In the genomic region with DNA sequence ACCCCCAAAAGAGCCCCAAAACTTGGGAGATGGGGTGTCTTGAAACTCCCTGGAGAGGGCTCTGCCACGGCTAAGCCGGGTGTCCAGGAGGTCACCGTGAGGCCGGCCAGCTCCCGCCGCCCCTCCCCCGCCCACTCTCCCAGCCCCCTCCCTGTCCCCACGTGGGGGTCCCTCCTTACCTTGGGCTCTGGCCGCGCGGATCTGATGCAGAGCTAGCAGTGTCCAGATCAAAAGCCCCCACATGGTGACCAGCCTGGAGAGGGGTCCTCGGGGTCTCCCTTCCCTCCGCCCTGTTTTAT, we compare ENCODE assay signal across 8 cellular contexts. TPM values are rescaled to one million over a fixed set of nuclear protein-coding genes. Genes with fewer than 3 reads are reported as not detected.
DNase-seq lines count a peak whose midpoint lies in the region; ATAC-seq and TF ChIP-seq lines count a peak whose summit lies in the region.

No MANE protein-coding gene starts in this region.

- H3K27ac Mint-ChIP-seq in T-helper 1 cell treated with Interleukin-12 subunit alpha and Interleukin-12 subunit beta and Interleukin-4 antibody, amounts not matched to agents 30 μg/mL and 1 μg/mL, for 36 hours = no peak overlapping the region
- peak overlapping the region; percentile 51 for H3K27ac Mint-ChIP-seq in activated naive CD8-positive, alpha-beta T cell treated with anti-CD3 and anti-CD28 coated beads, Interleukin-2, amount 10 ng/mL, durations not matched to agents 7 days and 5 days
- peak overlapping the region in 1 of 2 donors; percentile 27 for H3K27ac Mint-ChIP-seq in stimulated activated naive CD8-positive, alpha-beta T cell treated with anti-CD3 and anti-CD28 coated beads, Interleukin-15, amount 100 ng/mL, for 72 hours

- no peaks in the 10 kb centered on the region for H3K9me3 ChIP-seq in lower lobe of right lung

- H3K27ac ChIP-seq in lower lobe of right lung = no peak overlapping the region

- no peak for ATAC-seq in activated naive CD8-positive, alpha-beta T cell treated with anti-CD3 and anti-CD28 coated beads, Interleukin-2, amount 10 ng/mL, durations not matched to agents 7 days and 5 days (ENCODE audit: low read depth)
- ATAC-seq in lower lobe of right lung = no peak
- no peak for ATAC-seq in stimulated activated naive CD8-positive, alpha-beta T cell treated with anti-CD3 and anti-CD28 coated beads, Interleukin-15, amount 100 ng/mL, for 72 hours

- peak overlapping the region; percentile 52 for H3K4me3 ChIP-seq in lower lobe of right lung

- H3K4me1 Mint-ChIP-seq in T-helper 1 cell treated with Interleukin-12 subunit alpha and Interleukin-12 subunit beta and Interleukin-4 antibody, amounts not matched to agents 30 μg/mL and 1 μg/mL, for 36 hours (ENCODE audit: low read depth) = peaks cover 13% of the 10 kb centered on the region
- H3K4me1 Mint-ChIP-seq in activated naive CD8-positive, alpha-beta T cell treated with anti-CD3 and anti-CD28 coated beads, Interleukin-2, amount 10 ng/mL, durations not matched to agents 7 days and 5 days = peaks cover 22% of the 10 kb centered on the region
- peaks cover 26% of the 10 kb centered on the region for H3K4me1 Mint-ChIP-seq in stimulated activated naive CD8-positive, alpha-beta T cell treated with anti-CD3 and anti-CD28 coated beads, Interleukin-15, amount 100 ng/mL, for 72 hours

- peaks cover 76% of the 10 kb centered on the region for H3K27me3 ChIP-seq in lower lobe of right lung (ENCODE audit: low read depth)

- POLR2A ChIA-PET in activated naive CD8-positive, alpha-beta T cell treated with anti-CD3 and anti-CD28 coated beads, Interleukin-2, amount 10 ng/mL, durations not matched to agents 7 days and 5 days (lab: Charles Lee) = interaction anchor here (0.8 kb wide), 1 partner anchor 52 kb away, joined by 4 read pairs; no protein-coding TSS in a partner anchor

- H3K36me3 ChIP-seq in lower lobe of right lung = no peaks in the 10 kb centered on the region

- H3K27me3 Mint-ChIP-seq in T-helper 1 cell treated with Interleukin-12 subunit alpha and Interleukin-12 subunit beta and Interleukin-4 antibody, amounts not matched to agents 30 μg/mL and 1 μg/mL, for 36 hours (ENCODE audit: low read depth) = peaks cover 63% of the 10 kb centered on the region
- peaks cover 33% of the 10 kb centered on the region for H3K27me3 Mint-ChIP-seq in activated naive CD8-positive, alpha-beta T cell treated with anti-CD3 and anti-CD28 coated beads, Interleukin-2, amount 10 ng/mL, durations not matched to agents 7 days and 5 days
- H3K27me3 Mint-ChIP-seq in stimulated activated naive CD8-positive, alpha-beta T cell treated with anti-CD3 and anti-CD28 coated beads, Interleukin-15, amount 100 ng/mL, for 72 hours = peaks cover 68% of the 10 kb centered on the region

- peak overlapping the region; percentile 81 for H3K4me3 Mint-ChIP-seq in T-helper 1 cell treated with Interleukin-12 subunit alpha and Interleukin-12 subunit beta and Interleukin-4 antibody, amounts not matched to agents 30 μg/mL and 1 μg/mL, for 36 hours
- peak overlapping the region; percentile 93 for H3K4me3 Mint-ChIP-seq in activated naive CD8-positive, alpha-beta T cell treated with anti-CD3 and anti-CD28 coated beads, Interleukin-2, amount 10 ng/mL, durations not matched to agents 7 days and 5 days
- peak overlapping the region; percentile 79 to 87 for H3K4me3 Mint-ChIP-seq in stimulated activated naive CD8-positive, alpha-beta T cell treated with anti-CD3 and anti-CD28 coated beads, Interleukin-15, amount 100 ng/mL, for 72 hours

- intact Hi-C loops in lower lobe of right lung (cut with DNase I) = no loop called here

- DNase-seq in T-helper 1 cell (no peak), lower lobe of right lung (no peak), cerebellar nuclear complex (lab: John Stamatoyannopoulos, UW) (no peak)
- DNase-seq in activated naive CD8-positive, alpha-beta T cell treated with anti-CD3 and anti-CD28 coated beads, Interleukin-2, amount 10 ng/mL, durations not matched to agents 7 days and 5 days = no peak
- DNase-seq in stimulated activated naive CD8-positive, alpha-beta T cell treated with anti-CD3 and anti-CD28 coated beads, Interleukin-15, amount 100 ng/mL, for 72 hours = no peak
- no peak for DNase-seq in stimulated activated CD8-positive, alpha-beta memory T cell treated with anti-CD3 and anti-CD28 coated beads, Interleukin-4, amount 100 ng/mL, for 48 hours
- DNase-seq in NK-92 treated with Interleukin-12 subunit alpha and Interleukin-12 subunit beta, amount 100 ng/mL, for 24 hours (lab: John Stamatoyannopoulos, UW) = no peak

- TF ChIP-seq CTCF in lower lobe of right lung (IDR thresholded peaks at IDR 0.05) = no peak

- H3K4me1 ChIP-seq in lower lobe of right lung = peaks cover 27% of the 10 kb centered on the region

- H3K9me3 Mint-ChIP-seq in T-helper 1 cell treated with Interleukin-12 subunit alpha and Interleukin-12 subunit beta and Interleukin-4 antibody, amounts not matched to agents 30 μg/mL and 1 μg/mL, for 36 hours = no peaks in the 10 kb centered on the region
- no peaks in the 10 kb centered on the region for H3K9me3 Mint-ChIP-seq in activated naive CD8-positive, alpha-beta T cell treated with anti-CD3 and anti-CD28 coated beads, Interleukin-2, amount 10 ng/mL, durations not matched to agents 7 days and 5 days
- no peaks in the 10 kb centered on the region for H3K9me3 Mint-ChIP-seq in stimulated activated naive CD8-positive, alpha-beta T cell treated with anti-CD3 and anti-CD28 coated beads, Interleukin-15, amount 100 ng/mL, for 72 hours

- H3K36me3 Mint-ChIP-seq in T-helper 1 cell treated with Interleukin-12 subunit alpha and Interleukin-12 subunit beta and Interleukin-4 antibody, amounts not matched to agents 30 μg/mL and 1 μg/mL, for 36 hours (ENCODE audit: low read depth) = no peaks in the 10 kb centered on the region
- peaks cover 1% of the 10 kb centered on the region for H3K36me3 Mint-ChIP-seq in activated naive CD8-positive, alpha-beta T cell treated with anti-CD3 and anti-CD28 coated beads, Interleukin-2, amount 10 ng/mL, durations not matched to agents 7 days and 5 days

RNA-seq across cellular contexts. Expression of a gene that starts 0.5 kb away (rescaled TPM):
- 10 to 100 TPM; 29.3 to 31.1 TPM for total RNA-seq in activated naive CD8-positive, alpha-beta T cell treated with anti-CD3 and anti-CD28 coated beads, Interleukin-2, amount 10 ng/mL, durations not matched to agents 7 days and 5 days
- 1.4 TPM for total RNA-seq in lower lobe of right lung

Comparison
In these comparisons a context has a peak if more than half of its experiments do, and no peak if none do; other contexts are left out.
1. RNA of a gene that starts 0.5 kb away (total RNA-seq): 29.3 to 31.1 TPM in activated naive CD8-positive, alpha-beta T cell treated with anti-CD3 and anti-CD28 coated beads, Interleukin-2, amount 10 ng/mL, durations not matched to agents 7 days and 5 days; 1.4 TPM in lower lobe of right lung (single experiment); every median in the first group is over 10 times any median in the second.
2. Peak in every context shown above with its lines, with median percentiles within 50 percentile points of each other: H3K4me3 Mint-ChIP-seq.